ENCODE assay signal across 13 cellular contexts in the genomic region with DNA sequence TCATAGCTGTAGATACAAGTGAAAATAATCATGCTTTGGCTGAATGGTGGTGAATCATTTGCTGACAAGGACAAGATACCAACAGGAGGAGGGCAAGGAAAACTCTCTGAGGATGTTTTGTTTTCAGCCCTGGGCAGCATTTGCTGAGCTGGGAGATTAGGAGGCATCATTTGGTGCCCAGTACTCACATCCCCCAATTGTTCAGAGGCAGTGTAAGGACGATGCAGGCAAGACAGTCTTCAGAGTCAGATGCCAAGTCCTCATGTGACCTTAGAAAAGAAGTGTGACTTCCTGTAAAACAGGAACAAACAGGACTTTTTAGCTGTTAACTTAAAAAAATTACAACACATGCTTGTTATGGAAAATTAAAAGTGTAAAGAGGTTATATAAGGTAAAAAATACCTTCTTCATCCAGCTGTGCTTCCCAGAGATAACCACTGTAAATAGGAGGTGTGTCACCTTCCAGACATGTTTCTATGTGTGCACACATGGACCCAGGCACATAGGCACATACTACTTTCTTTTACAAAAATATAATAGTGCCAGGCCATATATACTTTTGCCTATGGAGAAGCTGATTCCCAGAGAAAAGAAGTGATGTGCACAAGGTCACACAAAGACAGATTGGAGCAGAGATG. TPM values are rescaled to one million over a fixed set of nuclear protein-coding genes. Genes with fewer than 3 reads are reported as not detected.
A peak's percentile ranks its signal among the peaks of the same experiment; 100 is the strongest.
DNase-seq lines count a peak whose midpoint lies in the region; ATAC-seq, FAIRE-seq and TF ChIP-seq lines count a peak whose summit lies in the region.
"Had no signal": no experiment of that assay in that cellular context is flagged by ENCODE, and none has a peak within 500 bp of the region (broad histone marks: within the 10 kb centered on the region; RNA-seq: fewer than 3 reads in every experiment).

No MANE protein-coding gene starts in this region.

- H3K79me1 ChIP-seq in mesenchymal stem cell (replicated peaks; ENCODE audit: low read length, poor library complexity, severe bottlenecking), result no peaks in the 10 kb centered on the region

- H3K9me3 ChIP-seq in BLaER1 treated with 17β-estradiol and CSF1 and Interleukin-3, amounts not matched to agents 10 nM and 100 nM (replicated peaks in 1 of 11), result peaks cover 9 to 12% (median 11%) of the 10 kb centered on the region in 11 experiments
- H3K9me3 ChIP-seq in mesenchymal stem cell (ENCODE audit: control insufficient read depth, low read length) (no peaks in the 10 kb centered on the region), mammary epithelial cell (replicated peaks; ENCODE audit: insufficient read depth, low read length) (peaks cover 4% of the 10 kb centered on the region)

- peak; percentile 30 for FAIRE-seq in GM12892 (lab: Jason Lieb, UNC)

- H2BK120ac ChIP-seq in mesenchymal stem cell (ENCODE audit: low read depth, low read length), result no peak overlapping the region

- no peaks in the 10 kb centered on the region for H3K79me2 ChIP-seq in mammary epithelial cell (ENCODE audit: insufficient read depth, low read length)

- H2AFZ ChIP-seq in mesenchymal stem cell (ENCODE audit: low read depth, low read length), result no peak overlapping the region
- H2AFZ ChIP-seq in mammary epithelial cell (ENCODE audit: low read depth, low read length), result no peak overlapping the region

- WGBS in mesenchymal stem cell, result no CpG with 5 or more reads among the region's 1 CpG
- 0% methylated on average over 1 of the region's 1 CpG for WGBS in mammary epithelial cell (ENCODE audit: low coverage, missing lambda C conversion rate)

- TF ChIP-seq POLR2A in GM12892 (IDR thresholded peaks at IDR 0.05; ENCODE audit: low read depth, low read length), result no peak

- dilution Hi-C loops in mammary epithelial cell (cut with HindIII; ENCODE audit: low sequenced_read_pairs), result no loop called here

- no peak overlapping the region for H3K18ac ChIP-seq in mesenchymal stem cell (ENCODE audit: low read depth in 1 of 2, low read length in 2 of 2)

- no peak for DNase-seq in GM12892 (ENCODE audit: insufficient read length)
- DNase-seq in mesenchymal stem cell, result no peak
- DNase-seq in 8988T, result no peak
- no peak for DNase-seq in progenitor cell of endocrine pancreas (ENCODE audit: low spot score, unreplicated experiment)
- DNase-seq in mammary epithelial cell, result no peak
- DNase-seq: activated T-cell treated with anti-CD3 and anti-CD28 coated beads, Interleukin-2, amount 50 U/mL, for 1 hour; Caco-2; erythroblast; NCI-H1105 treated with DMSO at 0.1 percent for 48 hours; NCI-H524 had no signal

- no peak overlapping the region for H2BK15ac ChIP-seq in mesenchymal stem cell (ENCODE audit: low read depth, poor library complexity, severe bottlenecking)

- no peak overlapping the region for H3K23ac ChIP-seq in mesenchymal stem cell (ENCODE audit: low read length in 2 of 2)

- intact Hi-C loops in mammary epithelial cell (cut with micrococcal nuclease), result no loop called here

- in situ Hi-C loops in mammary epithelial cell (cut with MboI; ENCODE audit: low sequenced_read_pairs in 2 of 2), result loop anchor here in 1 of 2 donors (25.0 kb wide), 1 partner anchor 497 kb away; a partner anchor contains a TSS

- H3K4me1 Mint-ChIP-seq in progenitor cell of endocrine pancreas (ENCODE audit: low read depth), result no peaks in the 10 kb centered on the region

- H3K27ac ChIP-seq in BLaER1 treated with 17β-estradiol and CSF1 and Interleukin-3, amounts not matched to agents 10 nM and 100 nM, result peak overlapping the region in 4 of 11 experiments; percentile 10 to 87 (median 70); a peak in 7 of 22 replicates
- H3K27ac ChIP-seq in VCaP (peak overlapping the region; percentile 19; the same call in 1 of the 2 replicates), mesenchymal stem cell (ENCODE audit: low read length, poor library complexity, severe bottlenecking) (no peak overlapping the region), mammary epithelial cell (ENCODE audit: insufficient read depth, low read depth, low read length) (no peak overlapping the region)

- H4K91ac ChIP-seq in mesenchymal stem cell (ENCODE audit: low read length), result peak overlapping the region; percentile 59

- peaks cover 1% of the 10 kb centered on the region for H3K36me3 Mint-ChIP-seq in progenitor cell of endocrine pancreas (ENCODE audit: insufficient read depth)

- ATAC-seq in GM21737 (IDR thresholded peaks at IDR 0.05; ENCODE audit: unreplicated experiment), result no peak

- H3K36me3 ChIP-seq in BLaER1 treated with 17β-estradiol and CSF1 and Interleukin-3, amounts not matched to agents 10 nM and 100 nM, result peaks cover 0 to 6% (median 0%) of the 10 kb centered on the region in 11 experiments; a peak in 5 of 22 replicates
- H3K36me3 ChIP-seq in mesenchymal stem cell (ENCODE audit: control insufficient read depth in 1 of 2, insufficient read depth in 2 of 2, low read depth in 1 of 2, low read length in 2 of 2) (no peaks in the 10 kb centered on the region), mammary epithelial cell (ENCODE audit: insufficient read depth, low read length) (no peaks in the 10 kb centered on the region)

- no peak overlapping the region for H2BK5ac ChIP-seq in mesenchymal stem cell (ENCODE audit: low read depth, low read length, poor library complexity, severe bottlenecking)

- H3K27me3 ChIP-seq in BLaER1 treated with 17β-estradiol and CSF1 and Interleukin-3, amounts not matched to agents 10 nM and 100 nM, result no peaks in the 10 kb centered on the region
- H3K27me3 ChIP-seq in mesenchymal stem cell (ENCODE audit: control insufficient read depth in 1 of 2, insufficient read depth in 1 of 2, low read length in 2 of 2) (peaks cover 0 to 13% of the 10 kb centered on the region in 2 experiments), mammary epithelial cell (ENCODE audit: insufficient read depth, low read length) (no peaks in the 10 kb centered on the region)

- H3K4me3 Mint-ChIP-seq in progenitor cell of endocrine pancreas (ENCODE audit: low read depth), result no peak overlapping the region

- peak overlapping the region in 3 of 11 experiments; percentile 26 to 78 (median 59); a peak in 4 of 22 replicates for H3K9ac ChIP-seq in BLaER1 treated with 17β-estradiol and CSF1 and Interleukin-3, amounts not matched to agents 10 nM and 100 nM
- H3K9ac ChIP-seq in mesenchymal stem cell (ENCODE audit: low read length), result no peak overlapping the region
- H3K9ac ChIP-seq in mammary epithelial cell (ENCODE audit: insufficient read depth, low read length), result no peak overlapping the region

- CTCF ChIA-PET in mammary epithelial cell (lab: Charles Lee; ENCODE audit: low non-redundant PET), result no interaction called here

- no peak overlapping the region for H2AK5ac ChIP-seq in mesenchymal stem cell (ENCODE audit: low read length, severe bottlenecking)

- TF ChIP-seq CTCF in VCaP (conservative IDR thresholded peaks at IDR 0.05), result no peak
- no peak for TF ChIP-seq CTCF in progenitor cell of endocrine pancreas (IDR thresholded peaks at IDR 0.05; ENCODE audit: unreplicated experiment)
- no peak for TF ChIP-seq CTCF in mammary epithelial cell (conservative IDR thresholded peaks at IDR 0.05 in 1 of 2, IDR thresholded peaks at IDR 0.05 in 1 of 2; ENCODE audit: extremely low read depth in 1 of 2, insufficient read depth in 1 of 2, low read depth in 1 of 2, low read length in 2 of 2)

- no peak overlapping the region for H3K4ac ChIP-seq in mesenchymal stem cell (ENCODE audit: low read depth in 1 of 2, low read length in 2 of 2)

- H3K4me2 ChIP-seq in BLaER1 treated with 17β-estradiol and CSF1 and Interleukin-3, amounts not matched to agents 10 nM and 100 nM, result peak overlapping the region; percentile 16 to 87 (median 49); a peak in 20 of 22 replicates
- H3K4me2 ChIP-seq in mesenchymal stem cell (ENCODE audit: low read length, poor library complexity, severe bottlenecking) (no peak overlapping the region), mammary epithelial cell (ENCODE audit: insufficient read depth, low read depth, low read length) (no peak overlapping the region)

- BruUV-seq in mammary epithelial cell (replicated peaks; lab: Mats Ljungman, UMichigan), result no TSS peak

- peaks cover 6% of the 10 kb centered on the region for H3K9me3 Mint-ChIP-seq in progenitor cell of endocrine pancreas (ENCODE audit: low read depth)

- no peak overlapping the region for H3K27ac Mint-ChIP-seq in progenitor cell of endocrine pancreas

- 0 out of 20 replicates have a peak overlapping the region, but pooled peaks of 1 of the 10 experiments have one; percentile 2 for H3K4me3 ChIP-seq in BLaER1 treated with 17β-estradiol and CSF1 and Interleukin-3, amounts not matched to agents 10 nM and 100 nM
- H3K4me3 ChIP-seq in mesenchymal stem cell (ENCODE audit: insufficient read depth in 1 of 2, low read depth in 1 of 2, low read length in 2 of 2) (no peak overlapping the region), mammary epithelial cell (replicated peaks in 1 of 3; ENCODE audit: insufficient read depth in 1 of 3, low read depth in 2 of 3, low read length in 3 of 3) (no peak overlapping the region)

- no peak overlapping the region for H4K8ac ChIP-seq in mesenchymal stem cell (ENCODE audit: low read length)

- peaks cover 13% of the 10 kb centered on the region for H3K27me3 Mint-ChIP-seq in progenitor cell of endocrine pancreas

- H4K20me1 ChIP-seq in BLaER1 treated with 17β-estradiol and CSF1 and Interleukin-3, amounts not matched to agents 10 nM and 100 nM, result no peaks in the 10 kb centered on the region
- no peaks in the 10 kb centered on the region for H4K20me1 ChIP-seq in mammary epithelial cell (ENCODE audit: insufficient read depth, low read length)

- peaks cover 11 to 54% (median 13%) of the 10 kb centered on the region in 10 experiments; a peak in 17 of 20 replicates for H3K4me1 ChIP-seq in BLaER1 treated with 17β-estradiol and CSF1 and Interleukin-3, amounts not matched to agents 10 nM and 100 nM
- H3K4me1 ChIP-seq in mesenchymal stem cell (ENCODE audit: control insufficient read depth, insufficient read depth, low read depth, low read length) (no peaks in the 10 kb centered on the region), mammary epithelial cell (ENCODE audit: insufficient read depth, low read length) (no peaks in the 10 kb centered on the region)
- H3K4me1 ChIP-seq: Caco-2 had no signal

- no peak overlapping the region for H2BK12ac ChIP-seq in mesenchymal stem cell (ENCODE audit: low read length in 2 of 2)

- H3K14ac ChIP-seq in mesenchymal stem cell (ENCODE audit: low read length in 2 of 2), result no peak overlapping the region

RNA-seq across cellular contexts. Expression of a gene that starts 18.0 kb away (rescaled TPM):
- polyA plus RNA-seq in GM12892 (2012; ENCODE audit: missing spikeins), result 0.87 TPM
- polyA plus RNA-seq in mesenchymal stem cell (2013, experiment 1 of 2), result 0.65 TPM
- polyA plus RNA-seq in mesenchymal stem cell (2013, experiment 2 of 2), result 0.51 TPM
- total RNA-seq in progenitor cell of endocrine pancreas (3.9 and 4.3 TPM in 2 replicates), mammary epithelial cell (1 to 10 TPM; 2.2 to 3.0 TPM)
- 0.46 TPM for polyA plus RNA-seq in mammary epithelial cell
- polyA minus RNA-seq in mammary epithelial cell, result not detected

Comparison
In these comparisons a context has a peak if more than half of its experiments do, and no peak if none do; other contexts are left out.
1. H3K4me2 ChIP-seq: peak in BLaER1 treated with 17β-estradiol and CSF1 and Interleukin-3, amounts not matched to agents 10 nM and 100 nM (11 of 11); none in mesenchymal stem cell (single experiment) and mammary epithelial cell (single experiment).